Comparison of ENCODE assay signal across 8 cellular contexts in the genomic region with DNA sequence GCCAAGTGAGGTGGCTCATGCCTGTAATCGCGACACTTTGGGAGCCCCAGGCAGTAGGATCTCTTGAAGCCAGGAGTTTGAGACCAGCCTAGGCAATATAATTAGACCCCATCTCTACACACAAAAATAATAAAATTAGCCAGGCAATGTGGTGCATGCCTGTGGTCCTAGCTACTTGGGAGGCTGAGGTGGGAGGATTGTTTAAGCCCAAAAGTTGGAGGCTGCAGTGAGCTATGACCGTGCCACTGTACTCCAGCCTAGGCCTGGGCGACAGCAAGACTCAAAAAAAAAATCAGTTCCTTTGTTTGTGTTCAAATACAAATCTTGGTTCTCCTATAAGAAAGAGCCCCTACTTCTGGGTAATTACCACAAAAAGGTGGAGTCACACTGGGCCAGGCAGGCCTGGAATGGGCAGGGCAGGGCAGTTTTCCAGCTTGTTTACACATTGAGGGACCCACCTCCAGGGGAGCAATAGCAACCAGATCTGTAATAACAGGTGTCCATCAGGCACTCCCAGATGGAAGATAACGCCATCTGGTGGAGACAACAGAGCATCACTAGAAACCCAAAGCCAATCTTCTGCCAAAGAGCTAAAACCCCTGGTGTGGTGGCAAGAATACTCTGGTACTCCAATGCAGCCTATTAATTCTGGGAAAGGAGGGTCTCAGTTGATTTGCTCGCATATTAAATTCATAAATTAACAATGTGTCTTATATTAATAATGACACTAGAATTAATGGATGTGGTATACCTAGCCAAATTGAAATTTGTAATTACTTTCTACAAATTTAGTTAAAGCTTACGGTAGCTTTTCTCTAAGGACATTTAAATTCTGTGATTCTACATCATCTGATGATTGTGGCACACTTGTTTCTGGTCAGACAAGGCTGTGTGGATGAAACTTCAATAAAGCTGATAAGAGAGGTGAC. TPM values are rescaled to one million over a fixed set of nuclear protein-coding genes. Genes with fewer than 3 reads are reported as not detected.
DNase-seq lines count a peak whose midpoint lies in the region; ATAC-seq, FAIRE-seq and TF ChIP-seq lines count a peak whose summit lies in the region.

No MANE protein-coding gene starts in this region.

- no peaks in the 10 kb centered on the region for H3K9me3 ChIP-seq in upper lobe of right lung

- H3K27ac ChIP-seq in upper lobe of right lung: no peak overlapping the region

- H3K4me1 ChIP-seq in upper lobe of right lung: no peaks in the 10 kb centered on the region

- TF ChIP-seq CTCF in epithelial cell of esophagus (IDR thresholded peaks at IDR 0.05; ENCODE audit: insufficient read depth, low read depth, low read length, missing control alignments) (peak; percentile 97), upper lobe of right lung (IDR thresholded peaks at IDR 0.05) (peak; percentile 81)

- H3K4me3 ChIP-seq in epithelial cell of esophagus (ENCODE audit: low read length): no peak overlapping the region
- H3K4me3 ChIP-seq in upper lobe of right lung: no peak overlapping the region

- peak; percentile 81 for FAIRE-seq in GM19239 (lab: Jason Lieb, UNC)

- peaks cover 48% of the 10 kb centered on the region for H3K36me3 ChIP-seq in upper lobe of right lung

- ATAC-seq in upper lobe of right lung: peak; percentile 99

- DNase-seq in CD1c-positive myeloid dendritic cell (ENCODE audit: extremely low spot score): peak; percentile 82
- peak; percentile 65 for DNase-seq in GM19239 (ENCODE audit: insufficient read length, low spot score)
- peak; percentile 76 for DNase-seq in HT1080 (ENCODE audit: low read depth)
- DNase-seq in NCI-H748 (lab: John Stamatoyannopoulos, UW; ENCODE audit: unreplicated experiment): peak; percentile 85
- DNase-seq in activated CD4-positive, alpha-beta T cell treated with anti-CD3 and anti-CD28 coated beads, Interleukin-2, amount 50 U/mL, for 4 hours: peak; percentile 34 to 49
- DNase-seq in epithelial cell of esophagus (ENCODE audit: low read depth): peak; percentile 87
- DNase-seq in mucosa of gallbladder (ENCODE audit: low spot score): peak; percentile 85
- DNase-seq in upper lobe of right lung: peak; percentile 82

- H3K27me3 ChIP-seq in upper lobe of right lung: no peaks in the 10 kb centered on the region

- intact Hi-C loops in upper lobe of right lung (cut with DNase I): no loop called here

RNA-seq across cellular contexts. Expression of a gene that starts 13.2 kb away (rescaled TPM):
- 21.3 and 27.4 TPM in 2 replicates for total RNA-seq in HT1080 (2014; rRNA removed; shearing (Covaris generic))
- polyA plus RNA-seq in HT1080 (2015; cell fraction: cytosol; rRNA removed): 32.1 and 37.9 TPM in 2 replicates
- polyA plus RNA-seq in HT1080 (2015; cell fraction: nucleus; rRNA removed): 38.7 and 43.0 TPM in 2 replicates
- 38.8 TPM for total RNA-seq in mucosa of gallbladder
- total RNA-seq in upper lobe of right lung: 47.7 TPM

RNA-seq across cellular contexts. Expression of a gene that starts 38.7 kb away (rescaled TPM):
- 0.19 and 0.33 TPM in 2 replicates for total RNA-seq in HT1080 (2014; rRNA removed; shearing (Covaris generic))
- 0.34 and 1.8 TPM in 2 replicates for polyA plus RNA-seq in HT1080 (2015; cell fraction: cytosol; rRNA removed)
- polyA plus RNA-seq in HT1080 (2015; cell fraction: nucleus; rRNA removed): 1.2 and 1.6 TPM in 2 replicates
- total RNA-seq in mucosa of gallbladder (115 TPM), upper lobe of right lung (7.1 TPM)

Comparison
In these comparisons a context has a peak if more than half of its experiments do, and no peak if none do; other contexts are left out.
1. RNA of a gene that starts 38.7 kb away (total RNA-seq): 115 TPM in mucosa of gallbladder (single experiment); 7.1 TPM in upper lobe of right lung (single experiment) and 0.19 to 0.33 TPM in HT1080; every median in the first group is over 10 times any median in the second.
2. Peak in every context shown above with its lines, with median percentiles within 50 percentile points of each other: DNase-seq.